11 cellular contexts compared by ENCODE assay signal in genomic region chr17:57984936-57985674, GRCh38. TPM values are rescaled to one million over a fixed set of nuclear protein-coding genes. Genes with fewer than 3 reads are reported as not detected.
DNase-seq lines count a peak whose midpoint lies in the region; ATAC-seq, FAIRE-seq and TF ChIP-seq lines count a peak whose summit lies in the region.
"Had no signal": no experiment of that assay in that cellular context is flagged by ENCODE, and none has a peak within 500 bp of the region (broad histone marks: within the 10 kb centered on the region; RNA-seq: fewer than 3 reads in every experiment).

No MANE protein-coding gene starts in this region.

- H4K20me1 ChIP-seq in astrocyte (ENCODE audit: insufficient read depth, low read length) = peaks cover 63% of the 10 kb centered on the region

- DNase-seq in heart right ventricle (no peak), Right ventricle myocardium superior (no peak), astrocyte (ENCODE audit: low read depth) (no peak), mesothelial cell of epicardium (ENCODE audit: low spot score in 2 of 2, unreplicated experiment in 2 of 2) (no peak), type B pancreatic cell (ENCODE audit: extremely low spot score, unreplicated experiment) (no peak), ascending aorta (ENCODE audit: low spot score in 2 of 2) (no peak)
- DNase-seq: activated T-cell treated with anti-CD3 and anti-CD28 coated beads, Interleukin-2, amount 50 U/mL, for 4 hours; Calu3 had no signal

- H3K4me3 Mint-ChIP-seq in astrocyte (ENCODE audit: unreplicated experiment) = peak overlapping the region; percentile 78
- peak overlapping the region; percentile 46 for H3K4me3 Mint-ChIP-seq in mesothelial cell of epicardium
- H3K4me3 Mint-ChIP-seq in type B pancreatic cell = peak overlapping the region; percentile 81
- H3K4me3 Mint-ChIP-seq: stimulated activated naive CD8-positive, alpha-beta T cell treated with anti-CD3 and anti-CD28 coated beads, Interleukin-15, Interleukin-2, amounts not matched to agents 100 ng/mL and 50 ng/mL, for 24 hours had no signal

- no peaks in the 10 kb centered on the region for H3K9me3 ChIP-seq in heart right ventricle
- H3K9me3 ChIP-seq in astrocyte (ENCODE audit: insufficient read depth, low read depth, low read length) = no peaks in the 10 kb centered on the region
- H3K9me3 ChIP-seq in ascending aorta = no peaks in the 10 kb centered on the region

- H3K9ac ChIP-seq in astrocyte (ENCODE audit: low read length) = no peak overlapping the region

- H3K27ac Mint-ChIP-seq in astrocyte (ENCODE audit: unreplicated experiment) (peak overlapping the region; percentile 92), mesothelial cell of epicardium (peak overlapping the region; percentile 90), type B pancreatic cell (peak overlapping the region; percentile 69)
- H3K27ac Mint-ChIP-seq: stimulated activated naive CD8-positive, alpha-beta T cell treated with anti-CD3 and anti-CD28 coated beads, Interleukin-15, Interleukin-2, amounts not matched to agents 100 ng/mL and 50 ng/mL, for 24 hours had no signal

- H3K27ac ChIP-seq in heart right ventricle (peak overlapping the region in 7 of 10 donors; percentile 5 to 99 (median 98)), astrocyte (ENCODE audit: low read depth, low read length) (no peak overlapping the region), ascending aorta (no peak overlapping the region)

- peaks cover 66% of the 10 kb centered on the region for H3K79me2 ChIP-seq in astrocyte (ENCODE audit: insufficient read depth, low read length)

- H3K27me3 ChIP-seq in heart right ventricle = no peaks in the 10 kb centered on the region
- H3K27me3 ChIP-seq in astrocyte (ENCODE audit: insufficient read depth, low read length) = no peaks in the 10 kb centered on the region
- no peaks in the 10 kb centered on the region for H3K27me3 ChIP-seq in ascending aorta

- ATAC-seq in heart right ventricle (no peak), Right ventricle myocardium superior (ENCODE audit: poor library complexity) (no peak), GM21515 (IDR thresholded peaks at IDR 0.05; ENCODE audit: unreplicated experiment) (no peak), HG02981 (IDR thresholded peaks at IDR 0.05; ENCODE audit: unreplicated experiment) (no peak)
- ATAC-seq: activated T-cell treated with anti-CD3 and anti-CD28 coated beads, Interleukin-2, amount 50 U/mL, for 4 hours had no signal

- H3K36me3 Mint-ChIP-seq in astrocyte (ENCODE audit: low read depth, unreplicated experiment) = peaks cover 12% of the 10 kb centered on the region
- H3K36me3 Mint-ChIP-seq in mesothelial cell of epicardium = peaks cover 12% of the 10 kb centered on the region
- peaks cover 23% of the 10 kb centered on the region for H3K36me3 Mint-ChIP-seq in type B pancreatic cell

- no peak for FAIRE-seq in astrocyte (lab: Jason Lieb, UNC)

- no peak overlapping the region for H2AFZ ChIP-seq in astrocyte (ENCODE audit: low read depth, low read length)

- peaks cover 0 to 46% (median 15%) of the 10 kb centered on the region in 9 donors for H3K36me3 ChIP-seq in heart right ventricle
- H3K36me3 ChIP-seq in astrocyte (ENCODE audit: insufficient read depth, low read length) = peaks cover 13% of the 10 kb centered on the region
- peaks cover 17 to 22% of the 10 kb centered on the region in 2 donors for H3K36me3 ChIP-seq in ascending aorta

- H3K9me3 Mint-ChIP-seq in astrocyte (ENCODE audit: unreplicated experiment) (no peaks in the 10 kb centered on the region), mesothelial cell of epicardium (no peaks in the 10 kb centered on the region), type B pancreatic cell (no peaks in the 10 kb centered on the region)
- H3K9me3 Mint-ChIP-seq: activated T-cell treated with anti-CD3 and anti-CD28 coated beads, Interleukin-2, amount 50 U/mL, for 4 hours; stimulated activated naive CD8-positive, alpha-beta T cell treated with anti-CD3 and anti-CD28 coated beads, Interleukin-15, Interleukin-2, amounts not matched to agents 100 ng/mL and 50 ng/mL, for 24 hours had no signal

- intact Hi-C loops in heart right ventricle (cut with DNase I) (loop anchor here in 6 of 10 donors (5.0 kb wide), 2 partner anchors 33 to 93 kb away; no protein-coding TSS in a partner anchor), Right ventricle myocardium superior (cut with DNase I) (loop anchor here (5.0 kb wide), 2 partner anchors 33 to 93 kb away; no protein-coding TSS in a partner anchor), ascending aorta (cut with DNase I) (loop anchor here (5.0 kb wide), 1 partner anchor 97 kb away; the partner anchor contains the start of gene DYNLL2)

- H3K4me1 ChIP-seq in heart right ventricle (peaks cover 13 to 80% (median 77%) of the 10 kb centered on the region in 9 donors), astrocyte (ENCODE audit: insufficient read depth, low read length) (peaks cover 21% of the 10 kb centered on the region), ascending aorta (peaks cover 0 to 28% of the 10 kb centered on the region in 2 donors)

- H3K4me1 Mint-ChIP-seq in astrocyte (ENCODE audit: low read depth, unreplicated experiment) (peaks cover 52% of the 10 kb centered on the region), mesothelial cell of epicardium (peaks cover 69% of the 10 kb centered on the region), type B pancreatic cell (ENCODE audit: unreplicated experiment) (peaks cover 65% of the 10 kb centered on the region)

- TF ChIP-seq CTCF in heart right ventricle (IDR thresholded peaks at IDR 0.05) = no peak
- no peak for TF ChIP-seq CTCF in astrocyte (IDR thresholded peaks at IDR 0.05; ENCODE audit: insufficient read depth, low read depth, low read length)
- TF ChIP-seq CTCF in mesothelial cell of epicardium (IDR thresholded peaks at IDR 0.05; ENCODE audit: unreplicated experiment) = no peak
- no peak for TF ChIP-seq CTCF in type B pancreatic cell (conservative IDR thresholded peaks at IDR 0.05)
- no peak for TF ChIP-seq CTCF in ascending aorta (IDR thresholded peaks at IDR 0.05)

- peak overlapping the region; percentile 87 for H3K4me2 ChIP-seq in astrocyte (ENCODE audit: low read length)

- 44 to 45% methylated on average over 4 of the region's 4 CpGs for WGBS in heart right ventricle, 2 donors

- no peaks in the 10 kb centered on the region for H3K27me3 Mint-ChIP-seq in astrocyte (ENCODE audit: low read depth, unreplicated experiment)
- H3K27me3 Mint-ChIP-seq in mesothelial cell of epicardium (ENCODE audit: low read depth) = no peaks in the 10 kb centered on the region
- H3K27me3 Mint-ChIP-seq in type B pancreatic cell = peaks cover 3% of the 10 kb centered on the region
- H3K27me3 Mint-ChIP-seq: stimulated activated naive CD8-positive, alpha-beta T cell treated with anti-CD3 and anti-CD28 coated beads, Interleukin-15, Interleukin-2, amounts not matched to agents 100 ng/mL and 50 ng/mL, for 24 hours had no signal

- H3K4me3 ChIP-seq in heart right ventricle (peak overlapping the region in 5 of 10 donors; percentile 1 to 94 (median 71)), astrocyte (ENCODE audit: insufficient read depth, low read depth, low read length) (no peak overlapping the region), ascending aorta (peak overlapping the region in 1 of 2 donors; percentile 8)

RNA-seq across cellular contexts. Expression of gene VEZF1, which starts 2.9 kb away (rescaled TPM):
- total RNA-seq in heart right ventricle (10 to 100 TPM; 56.2 to 81.2 (median 61.5) TPM), Right ventricle myocardium superior (73.7 TPM), astrocyte (42.0 and 50.9 TPM in 2 replicates), mesothelial cell of epicardium (80.6 to 84.9 TPM (median 82.5 TPM) in 3 replicates), type B pancreatic cell (ENCODE audit: low replicate concordance) (53.3 and 73.2 TPM in 2 replicates), ascending aorta (47.4 TPM)
- polyA plus RNA-seq in heart right ventricle = 10 to 100 TPM; 17.5 to 21.7 TPM

RNA-seq across cellular contexts. Expression of gene SRSF1, which starts 21.9 kb away (rescaled TPM):
- total RNA-seq in heart right ventricle = 100 to 1,000 TPM in 3 of 10 donors, 10 to 100 TPM in 7; 79.8 to 130 (median 94.7) TPM
- 10 to 100 TPM; 70.3 to 76.3 TPM for polyA plus RNA-seq in heart right ventricle
- 90.9 TPM for total RNA-seq in Right ventricle myocardium superior
- 170 and 196 TPM in 2 replicates for total RNA-seq in astrocyte
- 258 to 267 TPM (median 264 TPM) in 3 replicates for total RNA-seq in mesothelial cell of epicardium
- total RNA-seq in type B pancreatic cell (ENCODE audit: low replicate concordance) = 200 and 306 TPM in 2 replicates
- total RNA-seq in ascending aorta = 89.4 TPM

RNA-seq across cellular contexts. Expression of gene CUEDC1, which starts 29.9 kb away (rescaled TPM):
- 10 to 100 TPM; 38.3 to 65.0 (median 47.2) TPM for total RNA-seq in heart right ventricle
- polyA plus RNA-seq in heart right ventricle = 10 to 100 TPM; 26.9 to 33.1 TPM
- total RNA-seq in Right ventricle myocardium superior = 44.6 TPM
- 37.4 and 43.7 TPM in 2 replicates for total RNA-seq in astrocyte
- total RNA-seq in mesothelial cell of epicardium = 37.0 to 38.7 TPM (median 37.8 TPM) in 3 replicates
- total RNA-seq in type B pancreatic cell (ENCODE audit: low replicate concordance) = 29.8 and 31.3 TPM in 2 replicates
- 76.1 TPM for total RNA-seq in ascending aorta

Comparison
In these comparisons a context has a peak if more than half of its experiments do, and no peak if none do; other contexts are left out.
1. H3K27ac ChIP-seq: peak in heart right ventricle (7 of 10); none in astrocyte (single experiment) and ascending aorta (0 of 2).
2. Peak in every context shown above with its lines, with median percentiles within 50 percentile points of each other: H3K27ac Mint-ChIP-seq and H3K4me3 Mint-ChIP-seq.